1 cellular context compared by ENCODE assay signal in the genomic region with DNA sequence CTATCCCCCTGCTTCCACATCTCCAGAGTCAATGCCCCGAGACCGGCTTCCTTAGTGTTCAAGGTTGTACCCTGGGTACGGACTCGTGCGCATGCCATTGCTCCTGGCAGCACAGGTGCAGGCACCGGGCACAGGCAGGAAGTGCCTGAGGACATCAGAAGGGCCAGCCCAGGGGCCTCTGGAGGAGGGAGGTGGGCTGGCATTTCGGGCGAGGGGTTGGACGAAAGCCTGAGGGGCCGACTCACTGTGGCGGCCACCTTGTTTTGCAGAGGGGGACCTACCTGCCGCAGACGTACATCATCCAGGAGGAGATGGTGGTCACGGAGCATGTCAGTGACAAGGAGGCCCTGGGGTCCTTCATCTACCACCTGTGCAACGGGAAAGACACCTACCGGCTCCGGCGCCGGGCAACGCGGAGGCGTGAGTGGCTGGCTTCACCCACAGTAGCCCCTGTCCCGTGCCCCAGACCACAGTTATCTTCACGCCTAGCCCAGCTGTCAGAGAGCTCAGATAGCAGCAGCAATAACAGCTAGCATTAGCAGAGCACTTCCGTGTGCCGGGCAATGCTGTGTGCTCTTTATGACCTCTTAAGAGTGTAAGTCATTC.
TF ChIP-seq lines count a peak whose summit lies in the region.

No MANE protein-coding gene starts in this region.

TF ChIP-seq in GM12878, 131 proteins besides CTCF, POLR2A, EP300 and RAD21:
- TF ChIP-seq CBX5 (IDR thresholded peaks at IDR 0.05; ENCODE audit: low read depth): no peak
- TF ChIP-seq CREM (IDR thresholded peaks at IDR 0.05; ENCODE audit: low read depth): no peak
- no peak for TF ChIP-seq TBL1XR1 (IDR thresholded peaks at IDR 0.05; ENCODE audit: low read depth, low read length)
- TF ChIP-seq ESRRA (IDR thresholded peaks at IDR 0.05; ENCODE audit: low read length): 0 out of 2 replicates have a peak, but pooled peaks have one; percentile 31
- TF ChIP-seq FOXK2 (IDR thresholded peaks at IDR 0.05): no peak
- no peak for TF ChIP-seq CEBPB (IDR thresholded peaks at IDR 0.05; ENCODE audit: borderline replicate concordance in 1 of 2, low read depth in 2 of 2, low read length in 2 of 2)
- TF ChIP-seq BHLHE40 (IDR thresholded peaks at IDR 0.05; ENCODE audit: borderline replicate concordance in 1 of 2, low read depth in 2 of 2, low read length in 1 of 2): 0 out of 4 replicates have a peak, but pooled peaks of 1 of the 2 experiments have one; percentile 9
- TF ChIP-seq PAX8 (IDR thresholded peaks at IDR 0.05): no peak
